Comparison of ENCODE assay signal across 21 cellular contexts in the genomic region with DNA sequence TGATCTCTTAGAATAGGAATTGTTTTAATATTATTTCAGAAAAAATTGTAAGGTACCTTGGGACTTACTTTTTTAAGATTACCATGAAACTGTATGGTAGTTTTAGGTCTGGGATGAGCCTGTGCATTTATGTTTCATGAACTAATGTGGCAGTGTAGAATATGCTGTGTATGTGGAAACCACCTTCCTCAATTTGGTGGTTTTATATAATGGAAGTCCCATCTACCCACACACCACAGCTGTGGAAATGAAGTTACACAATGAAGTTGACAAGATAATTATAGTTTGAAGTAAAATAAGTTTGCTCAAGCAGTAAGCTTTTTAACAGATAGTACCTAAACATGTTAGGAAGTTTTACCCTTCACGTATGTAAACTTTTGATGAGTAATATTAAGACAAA. TPM values are rescaled to one million over a fixed set of nuclear protein-coding genes. Genes with fewer than 3 reads are reported as not detected.
DNase-seq lines count a peak whose midpoint lies in the region; ATAC-seq, FAIRE-seq and TF ChIP-seq lines count a peak whose summit lies in the region.
"Had no signal": no experiment of that assay in that cellular context is flagged by ENCODE, and none has a peak within 500 bp of the region (broad histone marks: within the 10 kb centered on the region; RNA-seq: fewer than 3 reads in every experiment).

No MANE protein-coding gene starts in this region.

- ATAC-seq in HG02885 (IDR thresholded peaks at IDR 0.05; ENCODE audit: poor library complexity, unreplicated experiment) (peak; percentile 47), HG03439 (IDR thresholded peaks at IDR 0.05; ENCODE audit: unreplicated experiment) (no peak), GM21423 (IDR thresholded peaks at IDR 0.05; ENCODE audit: unreplicated experiment) (no peak)
- ATAC-seq: left lobe of liver, Panc1 had no signal

- no peaks in the 10 kb centered on the region for H4K20me1 ChIP-seq in H1 (replicated peaks in 1 of 2; ENCODE audit: control insufficient read depth in 1 of 2, insufficient read depth in 2 of 2, low read length in 2 of 2)

- no peak overlapping the region for H3K14ac ChIP-seq in H1 (ENCODE audit: insufficient read length)

- no peaks in the 10 kb centered on the region for H3K79me1 ChIP-seq in H1 (ENCODE audit: low read depth, low read length)

- H2BK20ac ChIP-seq in H1 (ENCODE audit: low read length), result no peak overlapping the region

- TF ChIP-seq EP300 in H1 (IDR thresholded peaks at IDR 0.05; ENCODE audit: borderline replicate concordance in 1 of 2, low read depth in 2 of 2, low read length in 2 of 2), result no peak

- no peak overlapping the region for H3K27ac ChIP-seq in H1 (ENCODE audit: low read depth, low read length)
- H3K27ac ChIP-seq: esophagus muscularis mucosa, testis had no signal

- H3K18ac ChIP-seq in H1 (ENCODE audit: extremely low read depth, low read length), result no peak overlapping the region

- no peaks in the 10 kb centered on the region for H3K9me3 ChIP-seq in H1 (ENCODE audit: insufficient read depth in 2 of 2, low read depth in 1 of 2, low read length in 1 of 2)
- H3K9me3 ChIP-seq: esophagus muscularis mucosa, testis had no signal

- POLR2A ChIA-PET in H1 (lab: Charles Lee; ENCODE audit: partially characterized antibody), result interaction anchor here (0.7 kb wide), 1 partner anchor 1048 kb away, joined by 3 read pairs; no protein-coding TSS in a partner anchor

- H3K79me2 ChIP-seq in H1 (ENCODE audit: control insufficient read depth in 1 of 2, insufficient read depth in 2 of 2, low read length in 2 of 2), result peaks cover 0 to 4% of the 10 kb centered on the region in 2 experiments; a peak in 1 of 4 replicates

- no peak overlapping the region for H2BK12ac ChIP-seq in H1 (ENCODE audit: low read depth, low read length)

- H2AFZ ChIP-seq in H1 (ENCODE audit: low read length), result no peak overlapping the region

- no peak overlapping the region; the same call in 1 of the 2 replicates for H2BK5ac ChIP-seq in H1 (ENCODE audit: low read depth, low read length)

- H2AK5ac ChIP-seq in H1 (ENCODE audit: low read depth, low read length), result no peak overlapping the region

- TF ChIP-seq RAD21 in H1 (IDR thresholded peaks at IDR 0.05 in 1 of 2, conservative IDR thresholded peaks at IDR 0.05 in 1 of 2; ENCODE audit: low read depth in 2 of 2, low read length in 2 of 2), result no peak

- no peak overlapping the region for H3K9ac ChIP-seq in H1 (replicated peaks in 1 of 4; ENCODE audit: extremely low read depth in 1 of 4, low read depth in 3 of 4, low read length in 3 of 4)

- no peak overlapping the region for H4K5ac ChIP-seq in H1 (ENCODE audit: insufficient read length, low read depth, low read length)

- H3K23ac ChIP-seq in H1 (ENCODE audit: insufficient read length), result no peak overlapping the region

- H2BK15ac ChIP-seq in H1 (ENCODE audit: low read length), result no peak overlapping the region

- H3K27me3 ChIP-seq in H1 (replicated peaks in 1 of 4; ENCODE audit: control insufficient read depth in 3 of 4, extremely low read depth in 1 of 4, insufficient read depth in 3 of 4, low read length in 3 of 4), result no peaks in the 10 kb centered on the region
- H3K27me3 ChIP-seq: esophagus muscularis mucosa, testis had no signal

- H3K56ac ChIP-seq in H1 (replicated peaks; ENCODE audit: insufficient read length, low read depth, low read length), result no peak overlapping the region

- no peak overlapping the region for H2BK120ac ChIP-seq in H1 (replicated peaks; ENCODE audit: low read depth, low read length)

- no peak overlapping the region for H4K91ac ChIP-seq in H1 (replicated peaks; ENCODE audit: insufficient read length, low read length)

- peaks cover 0 to 15% (median 2%) of the 10 kb centered on the region in 4 experiments; a peak in 3 of 7 replicates for H3K4me1 ChIP-seq in H1 (replicated peaks in 1 of 4; ENCODE audit: control insufficient read depth in 3 of 4, insufficient read depth in 4 of 4, low read length in 3 of 4)
- H3K4me1 ChIP-seq: esophagus muscularis mucosa, testis had no signal

- peak overlapping the region; percentile 46 to 66; a peak in 1 of 4 replicates for H3K4me2 ChIP-seq in H1 (ENCODE audit: insufficient read depth in 1 of 2, low read depth in 2 of 2, low read length in 2 of 2)

- H4K8ac ChIP-seq in H1 (ENCODE audit: extremely low read depth, insufficient read depth, low read length), result no peak overlapping the region

- peak overlapping the region in 1 of 4 experiments; percentile 11; a peak in 1 of 8 replicates for H3K4me3 ChIP-seq in H1 (ENCODE audit: extremely low read depth in 1 of 4, insufficient read depth in 2 of 4, low read depth in 3 of 4, low read length in 4 of 4)
- H3K4me3 ChIP-seq: esophagus muscularis mucosa, testis had no signal

- CTCF ChIA-PET in H1 (lab: Charles Lee; ENCODE audit: partially characterized antibody), result no interaction called here

- FAIRE-seq in H1 (lab: Jason Lieb, UNC), result no peak
- FAIRE-seq: TTC549 had no signal

- 90% methylated on average over 1 of the region's 1 CpG; no CpG with 5 or more reads in 1 of the 2 experiments for WGBS in H1 (ENCODE audit: extremely low coverage in 1 of 2, insufficient coverage in 1 of 2, insufficient read length in 1 of 2, insufficient replicate concordance in 2 of 2, low coverage in 1 of 2, low lambda C conversion rate in 2 of 2, missing lambda C conversion rate in 1 of 2), 2 experiments

- TF ChIP-seq CTCF in H1 (IDR thresholded peaks at IDR 0.05; ENCODE audit: control extremely low read depth in 1 of 3, insufficient read depth in 1 of 3, low read depth in 1 of 3, low read length in 3 of 3), result no peak

- no peak overlapping the region for H3K4ac ChIP-seq in H1 (replicated peaks; ENCODE audit: insufficient read length, low read depth, low read length)

- DNase-seq in AML-193 (lab: John Stamatoyannopoulos, UW), result peak; percentile 87 to 93
- DNase-seq in NOMO-1 treated with DMSO at 0.1 percent for 48 hours (lab: John Stamatoyannopoulos, UW; ENCODE audit: unreplicated experiment), result peak; percentile 92
- DNase-seq in H1 (ENCODE audit: low read depth in 1 of 2, low spot score in 2 of 2), result no peak
- no peak for DNase-seq in HK-2 (ENCODE audit: unreplicated experiment)
- no peak for DNase-seq in NCI-H1436 (lab: John Stamatoyannopoulos, UW)
- DNase-seq: ACHN; activated CD4-positive, alpha-beta T cell treated with anti-CD3 and anti-CD28 coated beads for 48 hours; CD4-positive, CD25-positive, alpha-beta regulatory T cell; DMS 273 treated with DMSO at 0.1 percent for 48 hours; effector CD8-positive, alpha-beta T cell; NCI-H146; NCI-H2171 treated with DMSO at 0.1 percent for 48 hours; NCI-H748 treated with DMSO at 0.1 percent for 48 hours; testis had no signal

- H3K23me2 ChIP-seq in H1 (ENCODE audit: low read depth, low read length), result no peaks in the 10 kb centered on the region

- H3K36me3 ChIP-seq in H1 (ENCODE audit: control insufficient read depth in 2 of 4, insufficient read depth in 4 of 4, low read length in 3 of 4), result peaks cover 2 to 55% (median 15%) of the 10 kb centered on the region in 4 experiments

- no peak for TF ChIP-seq POLR2A in H1 (IDR thresholded peaks at IDR 0.05; ENCODE audit: control extremely low read depth in 1 of 2, low read depth in 2 of 2, low read length in 2 of 2)

TF ChIP-seq in H1, 55 proteins besides CTCF, POLR2A, EP300 and RAD21 (continues in another document):
- TF ChIP-seq, protein P1, sequence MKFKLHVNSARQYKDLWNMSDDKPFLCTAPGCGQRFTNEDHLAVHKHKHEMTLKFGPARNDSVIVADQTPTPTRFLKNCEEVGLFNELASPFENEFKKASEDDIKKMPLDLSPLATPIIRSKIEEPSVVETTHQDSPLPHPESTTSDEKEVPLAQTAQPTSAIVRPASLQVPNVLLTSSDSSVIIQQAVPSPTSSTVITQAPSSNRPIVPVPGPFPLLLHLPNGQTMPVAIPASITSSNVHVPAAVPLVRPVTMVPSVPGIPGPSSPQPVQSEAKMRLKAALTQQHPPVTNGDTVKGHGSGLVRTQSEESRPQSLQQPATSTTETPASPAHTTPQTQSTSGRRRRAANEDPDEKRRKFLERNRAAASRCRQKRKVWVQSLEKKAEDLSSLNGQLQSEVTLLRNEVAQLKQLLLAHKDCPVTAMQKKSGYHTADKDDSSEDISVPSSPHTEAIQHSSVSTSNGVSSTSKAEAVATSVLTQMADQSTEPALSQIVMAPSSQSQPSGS (IDR thresholded peaks at IDR 0.05; ENCODE audit: low read length), result no peak
- no peak for TF ChIP-seq RNF2 (IDR thresholded peaks at IDR 0.05; ENCODE audit: borderline replicate concordance, low read depth, low read length, missing control alignments, poor library complexity, severe bottlenecking)
- TF ChIP-seq NRF1 (IDR thresholded peaks at IDR 0.05; ENCODE audit: low read depth, low read length), result no peak
- TF ChIP-seq CTBP2 (IDR thresholded peaks at IDR 0.05; ENCODE audit: borderline replicate concordance, insufficient read depth, insufficient read length, low read length), result no peak
- no peak for TF ChIP-seq BCL11A (IDR thresholded peaks at IDR 0.05; ENCODE audit: low read depth in 2 of 2, low read length in 2 of 2)
- TF ChIP-seq TAF1 (IDR thresholded peaks at IDR 0.05; ENCODE audit: low read depth, low read length), result no peak
- TF ChIP-seq, protein P2, sequence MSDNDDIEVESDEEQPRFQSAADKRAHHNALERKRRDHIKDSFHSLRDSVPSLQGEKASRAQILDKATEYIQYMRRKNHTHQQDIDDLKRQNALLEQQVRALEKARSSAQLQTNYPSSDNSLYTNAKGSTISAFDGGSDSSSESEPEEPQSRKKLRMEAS (IDR thresholded peaks at IDR 0.05), result no peak

RNA-seq across cellular contexts. Expression of a gene that starts 24.4 kb away (rescaled TPM):
- total RNA-seq in H1 (2021; fragmentation: NEBNext Ultra II Directional; extraction: Animal tissue kit (Norgen Biotek cat#: 25700)), result 41.8 and 43.7 TPM in 2 replicates
- polyA plus RNA-seq in H1 (2011; rRNA removed), result 6.9 and 9.3 TPM in 2 replicates
- 10.6 TPM for polyA plus RNA-seq in H1 (2011; cell fraction: cytosol; rRNA removed)
- 12.9 TPM for polyA plus RNA-seq in H1 (2011; cell fraction: nucleus; rRNA removed)
- 9.9 to 24.1 TPM (median 13.2 TPM) in 4 replicates for polyA plus RNA-seq in H1 (2012, experiment 1 of 2)
- 1.1 TPM for polyA plus RNA-seq in H1 (2012, experiment 2 of 2)
- polyA plus RNA-seq in H1 (2013, experiment 1 of 2), result 19.2 TPM
- polyA plus RNA-seq in H1 (2013, experiment 2 of 2), result 18.7 TPM
- polyA minus RNA-seq in H1 (2011; rRNA and poly(A)+ RNA removed), result 47.0 and 59.6 TPM in 2 replicates
- 28.5 TPM for polyA minus RNA-seq in H1 (2011; cell fraction: cytosol; rRNA and poly(A)+ RNA removed)
- polyA minus RNA-seq in H1 (2011; cell fraction: nucleus; rRNA and poly(A)+ RNA removed), result 107 TPM

RNA-seq across cellular contexts. Expression of a gene that starts 45.0 kb away (rescaled TPM):
- total RNA-seq in H1 (2021; fragmentation: NEBNext Ultra II Directional; extraction: Animal tissue kit (Norgen Biotek cat#: 25700)), result 1.3 and 1.9 TPM in 2 replicates
- polyA plus RNA-seq in H1 (2011; rRNA removed), result 0.31 and 0.39 TPM in 2 replicates
- 0.53 TPM for polyA plus RNA-seq in H1 (2011; cell fraction: cytosol; rRNA removed)
- polyA plus RNA-seq in H1 (2011; cell fraction: nucleus; rRNA removed), result 0.26 TPM
- 0.61 to 1.00 TPM (median 0.87 TPM) in 4 replicates for polyA plus RNA-seq in H1 (2012, experiment 1 of 2)
- polyA plus RNA-seq in H1 (2012, experiment 2 of 2), result 0.56 TPM
- polyA plus RNA-seq in H1 (2013, experiment 1 of 2), result 1.7 TPM
- polyA plus RNA-seq in H1 (2013, experiment 2 of 2), result 1.9 TPM
- 0.54 and 0.59 TPM in 2 replicates for polyA minus RNA-seq in H1 (2011; rRNA and poly(A)+ RNA removed)
- polyA minus RNA-seq in H1 (2011; cell fraction: cytosol; rRNA and poly(A)+ RNA removed), result 0.73 TPM
- 1.3 TPM for polyA minus RNA-seq in H1 (2011; cell fraction: nucleus; rRNA and poly(A)+ RNA removed)
- total RNA-seq: CD4-positive, CD25-positive, alpha-beta regulatory T cell had no signal
- polyA plus RNA-seq: CD4-positive, CD25-positive, alpha-beta regulatory T cell had no signal

Comparison
In these comparisons a context has a peak if more than half of its experiments do, and no peak if none do; other contexts are left out.
1. DNase-seq: peak in AML-193 (2 of 2) and NOMO-1 treated with DMSO at 0.1 percent for 48 hours (single experiment); none in H1 (0 of 2), HK-2 (single experiment) and NCI-H1436 (single experiment).